Comparison of ENCODE assay signal across 13 cellular contexts in genomic region chr20:64244281-64244805, GRCh38. TPM values are rescaled to one million over a fixed set of nuclear protein-coding genes. Genes with fewer than 3 reads are reported as not detected.
A peak's percentile ranks its signal among the peaks of the same experiment; 100 is the strongest.
DNase-seq lines count a peak whose midpoint lies in the region; ATAC-seq and TF ChIP-seq lines count a peak whose summit lies in the region.
"Had no signal": no experiment of that assay in that cellular context is flagged by ENCODE, and none has a peak within 500 bp of the region (broad histone marks: within the 10 kb centered on the region; RNA-seq: fewer than 3 reads in every experiment).

No MANE protein-coding gene starts in this region.

- ATAC-seq in Right ventricle myocardium inferior: no peak
- no peak for ATAC-seq in Right ventricle myocardium superior (ENCODE audit: poor library complexity)
- ATAC-seq in omental fat pad (ENCODE audit: low FRiP score): no peak
- no peak for ATAC-seq in GM19395 (IDR thresholded peaks at IDR 0.05; ENCODE audit: unreplicated experiment)
- ATAC-seq: SK-N-SH treated with all-trans-retinoic acid at 6 μM for 48 hours had no signal

- TF ChIP-seq CTCF in omental fat pad (IDR thresholded peaks at IDR 0.05): no peak

- DNase-seq in Right ventricle myocardium inferior (ENCODE audit: missing footprints): peak; percentile 13
- no peak for DNase-seq in Right ventricle myocardium superior
- DNase-seq in ecto neural progenitor cell (ENCODE audit: low spot score): peak; percentile 21
- peak; percentile 5 for DNase-seq in omental fat pad (ENCODE audit: low spot score)
- DNase-seq in NCI-H2171 (lab: John Stamatoyannopoulos, UW): no peak
- DNase-seq in activated CD4-positive, CD25-positive, alpha-beta regulatory T cell treated with anti-CD3 and anti-CD28 coated beads, Interleukin-2, amount 50 U/mL, for 72 hours: no peak
- DNase-seq: EL, NCI-H1105, NCI-H1930, NCI-H524 treated with DMSO at 0.1 percent for 48 hours, SHP77 treated with DMSO at 0.1 percent for 48 hours had no signal

- intact Hi-C loops in Right ventricle myocardium inferior (cut with DNase I): no loop called here
- intact Hi-C loops in Right ventricle myocardium superior (cut with DNase I): no loop called here

RNA-seq across cellular contexts. Expression of gene PCMTD2, which starts 11.2 kb away (rescaled TPM):
- total RNA-seq in Right ventricle myocardium inferior (71.0 TPM), Right ventricle myocardium superior (81.9 TPM), omental fat pad (10 to 100 TPM; 31.7 to 97.9 (median 70.7) TPM)

Comparison
In these comparisons a context has a peak if more than half of its experiments do, and no peak if none do; other contexts are left out.
1. DNase-seq: peak in Right ventricle myocardium inferior (single experiment), ecto neural progenitor cell (single experiment) and omental fat pad (single experiment); none in Right ventricle myocardium superior (single experiment), NCI-H2171 (single experiment) and activated CD4-positive, CD25-positive, alpha-beta regulatory T cell treated with anti-CD3 and anti-CD28 coated beads, Interleukin-2, amount 50 U/mL, for 72 hours (single experiment).